In the genomic region with DNA sequence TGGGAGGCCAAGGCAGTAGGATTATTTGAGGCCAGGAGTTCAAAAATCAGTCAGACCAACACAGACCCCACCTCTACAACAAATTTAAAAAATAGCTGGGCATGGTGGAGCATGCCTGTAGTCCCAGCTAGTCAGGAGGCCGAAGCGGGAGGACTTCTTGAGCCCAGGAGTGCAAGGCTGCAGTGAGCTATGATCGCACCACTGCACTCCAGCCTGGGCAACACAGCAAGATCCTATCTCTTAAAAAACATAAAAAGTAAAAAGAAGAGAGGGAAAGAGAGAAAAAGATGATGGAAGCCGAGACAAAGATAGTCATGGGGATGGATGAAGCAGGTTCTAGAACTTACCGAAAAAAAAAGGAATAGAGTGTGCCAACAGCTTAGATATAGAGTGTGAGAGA, we compare ENCODE assay signal across 21 cellular contexts.
"Had no signal": no experiment of that assay in that cellular context is flagged by ENCODE, and none has a peak within 500 bp of the region (broad histone marks: within the 10 kb centered on the region; RNA-seq: fewer than 3 reads in every experiment).

No MANE protein-coding gene starts in this region.

- H3K4me3 Mint-ChIP-seq: mesothelial cell of epicardium had no signal

- H3K9me3 Mint-ChIP-seq: mesothelial cell of epicardium had no signal

- H3K4me3 ChIP-seq: coronary artery, dorsolateral prefrontal cortex, esophagus muscularis mucosa, gastroesophageal sphincter, heart left ventricle, hepatocyte, left lung, lower lobe of right lung had no signal

- H3K4me1 ChIP-seq: foreskin keratinocyte had no signal

- H3K27me3 ChIP-seq: dorsolateral prefrontal cortex, esophagus muscularis mucosa, foreskin keratinocyte, gastroesophageal sphincter, heart left ventricle, hepatocyte, left lung had no signal

- DNase-seq: dermis blood vessel endothelial cell; dorsolateral prefrontal cortex; effector CD4-positive, alpha-beta T cell; effector memory CD4-positive, alpha-beta T cell; foreskin keratinocyte; heart left ventricle; left cardiac atrium; left lung; left ventricle myocardium superior; lower lobe of right lung; mesenchymal stem cell had no signal

- H2AFZ ChIP-seq: hepatocyte had no signal

- H3K79me2 ChIP-seq: hepatocyte had no signal

- ATAC-seq: foreskin keratinocyte, gastroesophageal sphincter, heart left ventricle, left cardiac atrium, left lung, left ventricle myocardium superior, lower lobe of right lung had no signal

- H3K4me2 ChIP-seq: hepatocyte had no signal

- H3K36me3 Mint-ChIP-seq: mesothelial cell of epicardium had no signal

- H3K9me3 ChIP-seq: esophagus muscularis mucosa, gastroesophageal sphincter, heart left ventricle, left lung, lower lobe of right lung had no signal

- H3K27ac ChIP-seq: coronary artery, dorsolateral prefrontal cortex, esophagus muscularis mucosa, foreskin keratinocyte, gastroesophageal sphincter, heart left ventricle, hepatocyte, left lung, lower lobe of right lung had no signal

- FAIRE-seq: colon, endothelial cell of umbilical vein, frontal cortex, islet of Langerhans, keratinocyte had no signal

- H3K27ac Mint-ChIP-seq: mesothelial cell of epicardium had no signal

- H3K36me3 ChIP-seq: esophagus muscularis mucosa, gastroesophageal sphincter, heart left ventricle, left lung, lower lobe of right lung had no signal
